Comparison of ENCODE assay signal across 8 cellular contexts in genomic region chr11:45655347-45655756, GRCh38. TPM values are rescaled to one million over a fixed set of nuclear protein-coding genes. Genes with fewer than 3 reads are reported as not detected.
DNase-seq lines count a peak whose midpoint lies in the region; ATAC-seq and TF ChIP-seq lines count a peak whose summit lies in the region.

No MANE protein-coding gene starts in this region.

- peak; percentile 61 for ATAC-seq in GM18511 (IDR thresholded peaks at IDR 0.05; ENCODE audit: unreplicated experiment)
- ATAC-seq in right cardiac atrium, result peak; percentile 30 to 39
- no peak for ATAC-seq in GM18909 (IDR thresholded peaks at IDR 0.05; ENCODE audit: poor library complexity, unreplicated experiment)

- TF ChIP-seq CTCF in AG04449 (IDR thresholded peaks at IDR 0.05; ENCODE audit: insufficient read depth, low read length, missing control alignments) (peak; percentile 96), retinal pigment epithelial cell (conservative IDR thresholded peaks at IDR 0.05; ENCODE audit: low read depth, low read length) (peak; percentile 97)

- 15% methylated on average over 16 of the region's 16 CpGs for WGBS in right cardiac atrium

- POLR2A ChIA-PET in AG04449 (lab: Yijun Ruan, JAX), result no interaction called here

- intact Hi-C loops in right cardiac atrium (cut with DNase I), result loop anchor here in 3 of 4 donors (5.0 to 10.0 kb wide), 2 partner anchors 281 to 283 kb away; no protein-coding TSS in a partner anchor

- no peaks in the 10 kb centered on the region for H3K9me3 ChIP-seq in right cardiac atrium (ENCODE audit: control insufficient read depth, low read length)

- H3K4me3 ChIP-seq in AG04449 (ENCODE audit: low read depth, low read length), result no peak overlapping the region
- H3K4me3 ChIP-seq in right cardiac atrium (ENCODE audit: low read length), result no peak overlapping the region
- no peak overlapping the region for H3K4me3 ChIP-seq in retinal pigment epithelial cell (ENCODE audit: low read length)

- H3K4me1 ChIP-seq in right cardiac atrium (ENCODE audit: control insufficient read depth, insufficient read depth, low read length), result peaks cover 2% of the 10 kb centered on the region

- no peak overlapping the region for H3K27ac ChIP-seq in right cardiac atrium (ENCODE audit: low read length)

- CTCF ChIA-PET in AG04449 (lab: Yijun Ruan, JAX), result interaction anchor here (0.6 to 11.7 kb wide), 48 partner anchors 9 to 321 kb away, joined by 3 to 210 read pairs (median 4); partner anchors contain the start of gene CHST1

- H3K27me3 ChIP-seq in right cardiac atrium (ENCODE audit: control insufficient read depth, insufficient read depth), result no peaks in the 10 kb centered on the region

- DNase-seq in AG04449 (ENCODE audit: low read depth, low spot score) (no peak), NCI-H1105 treated with DMSO at 0.1 percent for 48 hours (lab: John Stamatoyannopoulos, UW) (peak; percentile 76), T-helper 1 cell (peak in 3 of 5 donors; percentile 20 to 46 (median 36)), anterior cingulate cortex (lab: John Stamatoyannopoulos, UW) (peak in 55 of 58 donors; percentile 24 to 90 (median 70)), right cardiac atrium (peak; percentile 76 to 89 (median 88)), retinal pigment epithelial cell (ENCODE audit: low read depth) (no peak)

RNA-seq across cellular contexts. Expression of gene CHST1, which starts 10.1 kb away (rescaled TPM):
- total RNA-seq in right cardiac atrium, result 1 to 10 TPM; 2.4 to 7.0 (median 3.3) TPM
- polyA plus RNA-seq in right cardiac atrium, result 2.7 TPM

Comparison
In these comparisons a context has a peak if more than half of its experiments do, and no peak if none do; other contexts are left out.
1. DNase-seq: peak in NCI-H1105 treated with DMSO at 0.1 percent for 48 hours (single experiment), T-helper 1 cell (3 of 5), anterior cingulate cortex (55 of 58) and right cardiac atrium (3 of 3); none in AG04449 (single experiment) and retinal pigment epithelial cell (single experiment).